ENCODE assay signal across 1 cellular context in genomic region chr2:85772841-85773491, GRCh38.
A peak's percentile ranks its signal among the peaks of the same experiment; 100 is the strongest.
TF ChIP-seq lines count a peak whose summit lies in the region.

No MANE protein-coding gene starts in this region.

TF ChIP-seq in HepG2, 621 proteins besides CTCF, POLR2A, EP300 and RAD21 (continued from another document):
- TF ChIP-seq DR1 (CRISPR knock-in tag; IDR thresholded peaks at IDR 0.05) (0 out of 2 replicates have a peak, but pooled peaks have one; percentile 26), DPF2 (CRISPR knock-in tag; IDR thresholded peaks at IDR 0.05; ENCODE audit: borderline replicate concordance, low read depth) (no peak), ISX (CRISPR knock-in tag; conservative IDR thresholded peaks at IDR 0.05) (no peak)
